In genomic region chr17:59565171-59565958, GRCh38 we compare ENCODE assay signal across 8 cellular contexts. TPM values are rescaled to one million over a fixed set of nuclear protein-coding genes. Genes with fewer than 3 reads are reported as not detected.
A peak's percentile ranks its signal among the peaks of the same experiment; 100 is the strongest.
DNase-seq lines count a peak whose midpoint lies in the region; ATAC-seq and TF ChIP-seq lines count a peak whose summit lies in the region.

Gene DHX40 (plus strand): TSS chr17:59565610. CDS start chr17:59565672, 62 bp downstream.

- H3K36me3 Mint-ChIP-seq in activated CD4-positive, alpha-beta memory T cell treated with anti-CD3 and anti-CD28 coated beads for 36 hours: peaks cover 11% of the 10 kb centered on the region

- H3K27me3 Mint-ChIP-seq in activated CD4-positive, alpha-beta memory T cell treated with anti-CD3 and anti-CD28 coated beads for 36 hours: peaks cover 3% of the 10 kb centered on the region

- ATAC-seq in GM19351 (IDR thresholded peaks at IDR 0.05; ENCODE audit: unreplicated experiment): peak; percentile 85
- ATAC-seq in right lobe of liver: peak; percentile 95 to 98 (median 96)

- CTCF ChIA-PET in BJ (lab: Yijun Ruan, JAX): interaction anchor here (0.7 kb wide), 1 partner anchor 255 kb away, joined by 4 read pairs; no protein-coding TSS in a partner anchor
- CTCF ChIA-PET in activated CD4-positive, alpha-beta memory T cell treated with anti-CD3 and anti-CD28 coated beads for 36 hours (lab: Charles Lee): interaction anchor here (0.7 to 1.6 kb wide), 2 partner anchors 43 to 255 kb away, joined by 3 to 4 read pairs; no protein-coding TSS in a partner anchor

- H3K27me3 ChIP-seq in BJ (ENCODE audit: control insufficient read depth, insufficient read depth, low read length) (no peaks in the 10 kb centered on the region), dorsolateral prefrontal cortex (no peaks in the 10 kb centered on the region), right lobe of liver (no peaks in the 10 kb centered on the region)

- POLR2A ChIA-PET in BJ (lab: Charles Lee): interaction anchor here (0.6 kb wide), 1 partner anchor 1227 kb away, joined by 3 read pairs; no protein-coding TSS in a partner anchor
- POLR2A ChIA-PET in activated CD4-positive, alpha-beta memory T cell treated with anti-CD3 and anti-CD28 coated beads for 36 hours (lab: Charles Lee): interaction anchor here (0.9 to 1.7 kb wide), 5 partner anchors 47 to 236 kb away, joined by 3 to 12 read pairs (median 3); partner anchors contain the start of gene CLTC

- H3K27ac ChIP-seq in dorsolateral prefrontal cortex (peak within 1 kb of the TSS in 58 of 59 donors; percentile 46 to 91 (median 80)), right lobe of liver (peak within 1 kb of the TSS; percentile 63 to 77 (median 74))

- TF ChIP-seq POLR2A in right lobe of liver (IDR thresholded peaks at IDR 0.05): no peak

- peaks cover 22% of the 10 kb centered on the region for H3K4me1 Mint-ChIP-seq in activated CD4-positive, alpha-beta memory T cell treated with anti-CD3 and anti-CD28 coated beads for 36 hours (ENCODE audit: low read depth)

- peaks cover 0 to 11% (median 2%) of the 10 kb centered on the region in 4 donors for H3K4me1 ChIP-seq in right lobe of liver

- DNase-seq in BJ (ENCODE audit: low read depth) (peak; percentile 45), HK-2 (ENCODE audit: unreplicated experiment) (peak; percentile 88), NCI-H82 treated with DMSO at 0.1 percent for 48 hours (lab: John Stamatoyannopoulos, UW; ENCODE audit: unreplicated experiment) (peak; percentile 78), dorsolateral prefrontal cortex (peak; percentile 87 to 97 (median 93)), right lobe of liver (peak; percentile 94 to 96 (median 94))
- DNase-seq in activated CD4-positive, alpha-beta memory T cell treated with anti-CD3 and anti-CD28 coated beads for 36 hours: peak; percentile 97
- peak; percentile 96 for DNase-seq in stimulated activated CD4-positive, alpha-beta T cell treated with anti-CD3 and anti-CD28 coated beads, Interleukin-4, amount 100 ng/mL, for 24 hours

- H3K36me3 ChIP-seq in BJ (ENCODE audit: control insufficient read depth, insufficient read depth, low read length): no peaks in the 10 kb centered on the region
- no peaks in the 10 kb centered on the region for H3K36me3 ChIP-seq in right lobe of liver

- H3K9me3 ChIP-seq in right lobe of liver: no peaks in the 10 kb centered on the region

- H3K4me3 Mint-ChIP-seq in activated CD4-positive, alpha-beta memory T cell treated with anti-CD3 and anti-CD28 coated beads for 36 hours: peak within 1 kb of the TSS; percentile 100

- peak within 1 kb of the TSS; percentile 94 for H3K27ac Mint-ChIP-seq in activated CD4-positive, alpha-beta memory T cell treated with anti-CD3 and anti-CD28 coated beads for 36 hours

- H3K4me3 ChIP-seq in BJ (ENCODE audit: low read depth, low read length) (peak within 1 kb of the TSS; percentile 90), dorsolateral prefrontal cortex (peak within 1 kb of the TSS; percentile 67 to 100 (median 91)), right lobe of liver (peak within 1 kb of the TSS; percentile 94 to 96 (median 95))

- TF ChIP-seq CTCF in BJ (IDR thresholded peaks at IDR 0.05; ENCODE audit: insufficient read depth, low read depth, low read length) (no peak), dorsolateral prefrontal cortex (IDR thresholded peaks at IDR 0.05 in 54 of 56, conservative IDR thresholded peaks at IDR 0.05 in 2 of 56; ENCODE audit: low read depth in 1 of 56, partially characterized antibody in 56 of 56) (peak in 10 of 56 donors; percentile 3 to 22 (median 12)), right lobe of liver (IDR thresholded peaks at IDR 0.05) (no peak)

- 12% methylated on average over 25 of the region's 62 CpGs for WGBS in right lobe of liver (ENCODE audit: insufficient coverage, low coverage, low lambda C conversion rate, missing lambda C conversion rate)

- intact Hi-C loops in activated CD4-positive, alpha-beta memory T cell treated with anti-CD3 and anti-CD28 coated beads for 36 hours (cut with micrococcal nuclease): loop anchor here (1.0 to 5.0 kb wide), 2 partner anchors 54 to 142 kb away; partner anchors contain the start of genes CLTC, PTRH2 and VMP1
- intact Hi-C loops in dorsolateral prefrontal cortex (cut with DNase I) (loop anchor here (5.0 to 10.0 kb wide), 6 partner anchors 49 to 408 kb away; partner anchors contain the start of genes CLTC (in 2 of the 2), GDPD1 (in 1 of the 2), PRR11 (in 1 of the 2) and PTRH2 (in 1 of the 2)), right lobe of liver (cut with DNase I) (no loop called here)

- H3K9me3 Mint-ChIP-seq in activated CD4-positive, alpha-beta memory T cell treated with anti-CD3 and anti-CD28 coated beads for 36 hours: peaks cover 7% of the 10 kb centered on the region

RNA-seq across cellular contexts. Expression of gene DHX40, which starts in this region (rescaled TPM):
- 19.0 and 37.7 TPM in 2 replicates for polyA plus RNA-seq in BJ (2011; rRNA removed)
- 13.7 and 14.0 TPM in 2 replicates for polyA minus RNA-seq in BJ (2011; rRNA and poly(A)+ RNA removed)
- total RNA-seq in activated CD4-positive, alpha-beta memory T cell treated with anti-CD3 and anti-CD28 coated beads for 36 hours: 10 to 100 TPM; 17.9 to 19.0 TPM
- total RNA-seq in dorsolateral prefrontal cortex (10 to 100 TPM; 19.1 to 37.5 (median 26.3) TPM), right lobe of liver (10 to 100 TPM in 2 of 6 experiments, 1 to 10 TPM in 4; 7.8 to 12.0 (median 9.4) TPM)

Comparison
In these comparisons a context has a peak if more than half of its experiments do, and no peak if none do; other contexts are left out.
1. Peak in every context shown above with its lines: DNase-seq, ATAC-seq, H3K4me3 ChIP-seq and H3K27ac ChIP-seq.
2. DNase-seq: peak in every context shown above with its lines; median percentile 97 in activated CD4-positive, alpha-beta memory T cell treated with anti-CD3 and anti-CD28 coated beads for 36 hours; 96 in stimulated activated CD4-positive, alpha-beta T cell treated with anti-CD3 and anti-CD28 coated beads, Interleukin-4, amount 100 ng/mL, for 24 hours; 94 in right lobe of liver; 93 in dorsolateral prefrontal cortex; 88 in HK-2; 78 in NCI-H82 treated with DMSO at 0.1 percent for 48 hours; 45 in BJ.
3. intact Hi-C loops: an anchor here in activated CD4-positive, alpha-beta memory T cell treated with anti-CD3 and anti-CD28 coated beads for 36 hours (1.0 to 5.0 kb wide) and dorsolateral prefrontal cortex (5.0 to 10.0 kb wide); none called in right lobe of liver.